ENCODE assay signal across 29 cellular contexts in the genomic region with DNA sequence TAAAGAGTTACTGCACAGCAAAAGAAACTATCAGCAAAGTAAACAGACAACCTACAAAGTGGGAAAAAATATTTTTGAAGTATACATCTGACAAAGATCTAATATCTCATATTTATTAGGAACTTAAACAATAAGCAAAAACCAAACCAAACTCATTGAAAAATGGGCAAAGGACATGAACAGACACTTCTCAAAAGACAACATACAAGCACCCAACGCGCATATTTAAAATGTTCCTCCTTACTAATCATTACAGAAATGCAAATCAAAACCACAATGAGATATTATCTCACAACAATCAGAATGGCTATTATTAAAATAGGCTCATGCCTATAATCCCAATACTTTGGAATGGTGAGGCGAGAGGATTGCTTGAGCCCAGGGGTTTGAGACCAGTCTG.
"Had no signal": no experiment of that assay in that cellular context is flagged by ENCODE, and none has a peak within 500 bp of the region (broad histone marks: within the 10 kb centered on the region; RNA-seq: fewer than 3 reads in every experiment).

No MANE protein-coding gene starts in this region.

- H3K4me2 ChIP-seq: hepatocyte had no signal

- H3K9me3 ChIP-seq: colonic mucosa, esophagus squamous epithelium, gastrocnemius medialis had no signal

- H3K4me1 Mint-ChIP-seq: endodermal cell had no signal

- H3K27me3 ChIP-seq: colonic mucosa, dorsolateral prefrontal cortex, esophagus muscularis mucosa, esophagus squamous epithelium, foreskin keratinocyte, gastrocnemius medialis, gastroesophageal sphincter, heart left ventricle, heart right ventricle, hepatocyte had no signal

- H3K36me3 ChIP-seq: colonic mucosa, esophagus muscularis mucosa, esophagus squamous epithelium, gastrocnemius medialis, gastroesophageal sphincter, heart left ventricle, heart right ventricle had no signal

- ATAC-seq: effector memory CD8-positive, alpha-beta T cell; esophagus mucosa; foreskin keratinocyte; gastrocnemius medialis; gastroesophageal sphincter; heart left ventricle; heart right ventricle had no signal

- H3K79me2 ChIP-seq: hepatocyte had no signal

- H2AFZ ChIP-seq: hepatocyte had no signal

- H3K4me3 Mint-ChIP-seq: dendritic cell treated with granulocyte-macrophage colony-stimulating factor and Interleukin-4, amounts not matched to agents 40 ng/mL and 50 ng/mL, for 4 days; effector memory CD8-positive, alpha-beta T cell; endodermal cell had no signal

- H3K4me1 ChIP-seq: colonic mucosa, esophagus muscularis mucosa, esophagus squamous epithelium, foreskin keratinocyte, gastrocnemius medialis, gastroesophageal sphincter, heart left ventricle, heart right ventricle had no signal

- DNase-seq: colonic mucosa; cortex of kidney; dermis blood vessel endothelial cell; dorsolateral prefrontal cortex; effector CD4-positive, alpha-beta T cell; effector CD8-positive, alpha-beta T cell; effector memory CD4-positive, alpha-beta T cell; effector memory CD8-positive, alpha-beta T cell; endodermal cell; erythroblast; esophagus squamous epithelium; foreskin fibroblast; foreskin keratinocyte; foreskin melanocyte; gastrocnemius medialis; glutamatergic neuron; head of caudate nucleus; heart left ventricle; heart right ventricle had no signal

- H3K27ac ChIP-seq: colonic mucosa, coronary artery, dorsolateral prefrontal cortex, epithelial cell of prostate, esophagus muscularis mucosa, esophagus squamous epithelium, foreskin keratinocyte, gastrocnemius medialis, gastroesophageal sphincter, heart left ventricle, heart right ventricle, hepatocyte had no signal

- H3K27me3 Mint-ChIP-seq: dendritic cell treated with granulocyte-macrophage colony-stimulating factor and Interleukin-4, amounts not matched to agents 40 ng/mL and 50 ng/mL, for 4 days had no signal

- H3K4me3 ChIP-seq: colonic mucosa, coronary artery, dorsolateral prefrontal cortex, esophagus muscularis mucosa, esophagus squamous epithelium, gastrocnemius medialis, gastroesophageal sphincter, heart left ventricle, heart right ventricle, hepatocyte had no signal

- FAIRE-seq: endometrium, endothelial cell of umbilical vein, frontal cortex had no signal

- H3K27ac Mint-ChIP-seq: dendritic cell treated with granulocyte-macrophage colony-stimulating factor and Interleukin-4, amounts not matched to agents 40 ng/mL and 50 ng/mL, for 4 days; effector memory CD8-positive, alpha-beta T cell; endodermal cell had no signal
